In the genomic region with DNA sequence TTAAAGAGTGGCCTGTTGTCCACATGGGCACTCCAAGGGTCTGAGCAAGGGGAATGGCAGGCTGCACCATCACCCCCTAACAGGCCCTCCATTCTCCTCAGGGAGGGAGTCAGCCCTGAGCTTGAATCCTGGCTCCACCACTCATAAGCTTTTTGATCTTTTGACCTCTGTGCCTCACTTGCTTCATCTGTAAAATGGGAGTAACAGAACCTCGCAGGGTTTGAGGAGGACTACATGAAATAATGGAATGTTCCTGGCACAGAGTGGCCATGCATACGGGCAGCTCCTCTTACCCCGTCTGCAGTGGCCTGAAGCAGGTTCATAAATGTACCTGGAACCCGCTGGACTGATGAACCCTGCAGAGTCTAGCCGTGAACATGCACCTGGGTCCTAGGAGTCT, we compare ENCODE assay signal across 20 cellular contexts. TPM values are rescaled to one million over a fixed set of nuclear protein-coding genes. Genes with fewer than 3 reads are reported as not detected.
DNase-seq lines count a peak whose midpoint lies in the region; ATAC-seq, FAIRE-seq and TF ChIP-seq lines count a peak whose summit lies in the region.
"Had no signal": no experiment of that assay in that cellular context is flagged by ENCODE, and none has a peak within 500 bp of the region (broad histone marks: within the 10 kb centered on the region; RNA-seq: fewer than 3 reads in every experiment).

No MANE protein-coding gene starts in this region.

- no peak for FAIRE-seq in HepG2 (lab: Jason Lieb, UNC)
- no peak for FAIRE-seq in K562 (lab: Jason Lieb, UNC)
- FAIRE-seq: A204.1, G401.6, GM12892, H1 had no signal

- H2AFZ ChIP-seq in HepG2 (ENCODE audit: low read length) (no peak overlapping the region), K562 (ENCODE audit: low read depth, low read length) (no peak overlapping the region), osteoblast (ENCODE audit: low read length) (no peak overlapping the region)
- H2AFZ ChIP-seq: GM23248 had no signal

- H3K36me3 ChIP-seq in HepG2 (replicated peaks in 1 of 2; ENCODE audit: control insufficient read depth in 1 of 2, insufficient read depth in 2 of 2, low read length in 2 of 2) (no peaks in the 10 kb centered on the region), right lobe of liver (no peaks in the 10 kb centered on the region), K562 (ENCODE audit: control insufficient read depth, insufficient read depth, low read length) (no peaks in the 10 kb centered on the region), osteoblast (ENCODE audit: insufficient read depth, low read length) (no peaks in the 10 kb centered on the region), breast epithelium (no peaks in the 10 kb centered on the region)

- intact Hi-C loops in HepG2 (cut with micrococcal nuclease; ENCODE audit: unreplicated experiment) (no loop called here), right lobe of liver (cut with DNase I) (no loop called here), K562 (cut with micrococcal nuclease) (no loop called here), breast epithelium (cut with DNase I; ENCODE audit: low total_unique reads) (no loop called here), left cardiac atrium (cut with DNase I) (no loop called here)

- TF ChIP-seq POLR2A in HepG2 (IDR thresholded peaks at IDR 0.05; ENCODE audit: insufficient read depth in 1 of 2, low read depth in 2 of 2, low read length in 2 of 2) (no peak), right lobe of liver (IDR thresholded peaks at IDR 0.05) (no peak), K562 (conservative IDR thresholded peaks at IDR 0.05) (no peak), breast epithelium (IDR thresholded peaks at IDR 0.05) (no peak)

- no peak for TF ChIP-seq EP300 in HepG2 (IDR thresholded peaks at IDR 0.05; ENCODE audit: low read depth in 2 of 2, low read length in 2 of 2)
- TF ChIP-seq EP300 in HepG2 (CRISPR knock-in tag; IDR thresholded peaks at IDR 0.05; ENCODE audit: borderline replicate concordance): no peak
- TF ChIP-seq EP300 in K562 (IDR thresholded peaks at IDR 0.05; ENCODE audit: low read length): no peak

- H3K9me1 ChIP-seq in K562 (ENCODE audit: control insufficient read depth, insufficient read depth, low read length): no peaks in the 10 kb centered on the region

- H3K4me2 ChIP-seq in HepG2 (ENCODE audit: low read depth, low read length) (no peak overlapping the region), K562 (ENCODE audit: insufficient read depth, low read length) (no peak overlapping the region), osteoblast (ENCODE audit: insufficient read depth, low read length) (no peak overlapping the region)

- H3K9me3 ChIP-seq in HepG2 (ENCODE audit: low read length): no peaks in the 10 kb centered on the region
- H3K9me3 ChIP-seq in right lobe of liver: no peaks in the 10 kb centered on the region
- H3K9me3 ChIP-seq in K562 (replicated peaks; ENCODE audit: control insufficient read depth, insufficient read depth, low read depth, low read length): no peaks in the 10 kb centered on the region
- no peaks in the 10 kb centered on the region for H3K9me3 ChIP-seq in osteoblast (ENCODE audit: low read depth, low read length)
- no peaks in the 10 kb centered on the region for H3K9me3 ChIP-seq in breast epithelium
- H3K9me3 ChIP-seq: BLaER1 treated with 17β-estradiol and CSF1 and Interleukin-3, amounts not matched to agents 10 nM and 100 nM had no signal

- TF ChIP-seq CTCF in HepG2 (CRISPR knock-in tag; IDR thresholded peaks at IDR 0.05): no peak
- TF ChIP-seq CTCF in right lobe of liver (IDR thresholded peaks at IDR 0.05): no peak
- TF ChIP-seq CTCF in K562 (IDR thresholded peaks at IDR 0.05 in 2 of 3, conservative IDR thresholded peaks at IDR 0.05 in 1 of 3; ENCODE audit: insufficient read depth in 2 of 3, low read depth in 1 of 3, low read length in 3 of 3): no peak
- no peak for TF ChIP-seq CTCF in osteoblast (IDR thresholded peaks at IDR 0.05; ENCODE audit: extremely low read depth, low read depth, low read length)
- no peak for TF ChIP-seq CTCF in breast epithelium (IDR thresholded peaks at IDR 0.05)

- H3K4me1 ChIP-seq in HepG2 (ENCODE audit: insufficient read depth, low read length) (peaks cover 33% of the 10 kb centered on the region), right lobe of liver (peaks cover 0 to 29% (median 6%) of the 10 kb centered on the region in 4 donors), K562 (replicated peaks in 1 of 2; ENCODE audit: control insufficient read depth in 2 of 2, insufficient read depth in 2 of 2, low read length in 2 of 2) (peaks cover 8 to 25% of the 10 kb centered on the region in 2 experiments), osteoblast (ENCODE audit: insufficient read depth, low read length) (peaks cover 18% of the 10 kb centered on the region), breast epithelium (peaks cover 0 to 4% of the 10 kb centered on the region in 2 donors)

- WGBS in HepG2 (ENCODE audit: low lambda C conversion rate): 44% methylated on average over 5 of the region's 5 CpGs
- WGBS in right lobe of liver (ENCODE audit: insufficient coverage, low coverage, low lambda C conversion rate, missing lambda C conversion rate): 71% methylated on average over 2 of the region's 5 CpGs
- WGBS in K562 (ENCODE audit: insufficient coverage, low coverage, missing lambda C conversion rate): 58% methylated on average over 5 of the region's 5 CpGs

- POLR2A ChIA-PET in HepG2 (lab: Yijun Ruan, JAX) (no interaction called here), K562 (lab: Yijun Ruan, JAX) (interaction anchor here (0.5 to 1.7 kb wide), 5 partner anchors 9 to 1021 kb away, joined by 3 to 5 read pairs (median 4); no protein-coding TSS in a partner anchor)

- H3K79me2 ChIP-seq in HepG2 (ENCODE audit: insufficient read depth, low read length) (no peaks in the 10 kb centered on the region), K562 (ENCODE audit: control insufficient read depth, insufficient read depth, low read length) (no peaks in the 10 kb centered on the region), osteoblast (ENCODE audit: insufficient read depth, low read length) (peaks cover 22% of the 10 kb centered on the region)

- DNase-seq in HepG2 (ENCODE audit: low spot score) (no peak), right lobe of liver (no peak), K562 (ENCODE audit: extremely low read depth in 1 of 4, low spot score in 3 of 4) (no peak), osteoblast (ENCODE audit: insufficient read length, low spot score, missing footprints) (peak; percentile 18), breast epithelium (ENCODE audit: low spot score in 2 of 2) (no peak), left cardiac atrium (no peak)
- DNase-seq: CD4-positive, alpha-beta memory T cell; COR-L47; DMS153; DND-41; GM23248; H7; HCEC 1CT had no signal

- no peak overlapping the region for H3K27ac ChIP-seq in HepG2 (ENCODE audit: extremely low read length, insufficient read depth, low read length)
- no peak overlapping the region for H3K27ac ChIP-seq in right lobe of liver
- H3K27ac ChIP-seq in K562 (ENCODE audit: extremely low read depth, low read depth, low read length): no peak overlapping the region
- H3K27ac ChIP-seq in osteoblast (ENCODE audit: low read depth, low read length): no peak overlapping the region
- no peak overlapping the region for H3K27ac ChIP-seq in breast epithelium
- H3K27ac ChIP-seq: 22Rv1; BLaER1 treated with 17β-estradiol and CSF1 and Interleukin-3, amounts not matched to agents 10 nM and 100 nM; GM23248 had no signal

- TF ChIP-seq RAD21 in HepG2 (CRISPR knock-in tag; IDR thresholded peaks at IDR 0.05) (no peak), K562 (CRISPR knock-in tag; conservative IDR thresholded peaks at IDR 0.05 in 1 of 2, IDR thresholded peaks at IDR 0.05 in 1 of 2) (no peak)

- H3K9ac ChIP-seq in HepG2 (ENCODE audit: insufficient read depth, low read depth, low read length) (no peak overlapping the region), K562 (ENCODE audit: insufficient read depth in 1 of 2, low read depth in 2 of 2, low read length in 2 of 2) (no peak overlapping the region)
- H3K9ac ChIP-seq: BLaER1 treated with 17β-estradiol and CSF1 and Interleukin-3, amounts not matched to agents 10 nM and 100 nM; GM23248 had no signal

- in situ Hi-C loops in HepG2 (cut with HindIII; ENCODE audit: extremely low pct_ligation_motif_present, low pct_unique_long_range_greater_than_20kb) (no loop called here), K562 (cut with MboI) (no loop called here)

- CTCF ChIA-PET in HepG2 (lab: Yijun Ruan, JAX; ENCODE audit: low intra/inter-chr PET ratio, low total read pairs) (no interaction called here), K562 (lab: Yijun Ruan, JAX; ENCODE audit: low intra/inter-chr PET ratio) (no interaction called here)

- ATAC-seq in HepG2 (no peak), right lobe of liver (no peak), K562 (no peak), left cardiac atrium (no peak)

- BruUV-seq in HepG2 (replicated peaks; lab: Mats Ljungman, UMichigan) (no TSS peak), K562 (replicated peaks; lab: Mats Ljungman, UMichigan) (no TSS peak)

- no peaks in the 10 kb centered on the region for H4K20me1 ChIP-seq in HepG2 (ENCODE audit: insufficient read depth, low read length)
- H4K20me1 ChIP-seq in K562 (replicated peaks; ENCODE audit: control insufficient read depth, insufficient read depth, low read length): no peaks in the 10 kb centered on the region; the same call in 1 of the 2 replicates
- H4K20me1 ChIP-seq in osteoblast (ENCODE audit: insufficient read depth, low read length): no peaks in the 10 kb centered on the region

- H3K4me3 ChIP-seq in HepG2 (replicated peaks in 1 of 3; ENCODE audit: insufficient read depth in 1 of 3, low read depth in 2 of 3, low read length in 3 of 3): no peak overlapping the region
- no peak overlapping the region for H3K4me3 ChIP-seq in right lobe of liver
- no peak overlapping the region for H3K4me3 ChIP-seq in K562
- H3K4me3 ChIP-seq in osteoblast (ENCODE audit: insufficient read depth, low read length): no peak overlapping the region
- no peak overlapping the region for H3K4me3 ChIP-seq in breast epithelium
- H3K4me3 ChIP-seq: BLaER1 treated with 17β-estradiol and CSF1 and Interleukin-3, amounts not matched to agents 10 nM and 100 nM; GM23248 had no signal

- no peaks in the 10 kb centered on the region; a peak in 1 of 5 replicates for H3K27me3 ChIP-seq in HepG2 (ENCODE audit: control insufficient read depth in 1 of 2, insufficient read depth in 2 of 2, low read length in 2 of 2)
- H3K27me3 ChIP-seq in right lobe of liver: no peaks in the 10 kb centered on the region
- H3K27me3 ChIP-seq in K562 (ENCODE audit: control insufficient read depth in 2 of 2, insufficient read depth in 2 of 2, low read length in 2 of 2): peaks cover 2 to 13% of the 10 kb centered on the region in 2 experiments; a peak in 2 of 5 replicates
- H3K27me3 ChIP-seq in osteoblast (ENCODE audit: insufficient read depth, low read length): peaks cover 4% of the 10 kb centered on the region
- no peaks in the 10 kb centered on the region for H3K27me3 ChIP-seq in breast epithelium
- H3K27me3 ChIP-seq: BLaER1 treated with 17β-estradiol and CSF1 and Interleukin-3, amounts not matched to agents 10 nM and 100 nM had no signal

RNA-seq across cellular contexts. Expression of gene XKR8, which starts 2.1 kb away (rescaled TPM):
- 2.9 and 5.4 TPM in 2 replicates for total RNA-seq in HepG2 (2016; rRNA removed; fragmentation: Illumina TruSeq; extraction: Trizol)
- 2.0 TPM in 2 replicates for total RNA-seq in HepG2 (2016; cell fraction: cytosol; rRNA removed; fragmentation: Illumina TruSeq; extraction: Trizol; ENCODE audit: low read depth)
- 3.2 and 4.4 TPM in 2 replicates for total RNA-seq in HepG2 (2016; cell fraction: insoluble cytoplasmic fraction; rRNA removed; fragmentation: Illumina TruSeq; extraction: Trizol)
- total RNA-seq in HepG2 (2016; cell fraction: membrane; rRNA removed; fragmentation: Illumina TruSeq; extraction: Trizol): 5.1 and 5.9 TPM in 2 replicates
- total RNA-seq in HepG2 (2016; cell fraction: nucleus; rRNA removed; fragmentation: Illumina TruSeq; extraction: Trizol): 2.9 and 3.8 TPM in 2 replicates
- polyA plus RNA-seq in HepG2 (2011; rRNA removed): 5.7 and 6.3 TPM in 2 replicates
- 5.4 and 7.0 TPM in 2 replicates for polyA plus RNA-seq in HepG2 (2011; cell fraction: cytosol; rRNA removed)
- 3.3 and 4.2 TPM in 2 replicates for polyA plus RNA-seq in HepG2 (2011; cell fraction: nucleus; rRNA removed)
- 2.7 and 3.0 TPM in 2 replicates for polyA plus RNA-seq in HepG2 (2012)
- polyA plus RNA-seq in HepG2 (2016; cell fraction: cytosol; fragmentation: Illumina TruSeq; extraction: Trizol; ENCODE audit: low read depth): 2.5 and 2.9 TPM in 2 replicates
- polyA plus RNA-seq in HepG2 (2016; cell fraction: insoluble cytoplasmic fraction; fragmentation: Illumina TruSeq; extraction: Trizol; ENCODE audit: low read depth): 3.3 and 4.6 TPM in 2 replicates
- 4.7 and 6.0 TPM in 2 replicates for polyA plus RNA-seq in HepG2 (2016; cell fraction: membrane; fragmentation: Illumina TruSeq; extraction: Trizol; ENCODE audit: low read depth)
- polyA plus RNA-seq in HepG2 (2016; cell fraction: nucleus; fragmentation: Illumina TruSeq; extraction: Trizol; ENCODE audit: insufficient read depth, low read depth): 5.7 and 6.4 TPM in 2 replicates
- polyA minus RNA-seq in HepG2 (2011; rRNA and poly(A)+ RNA removed; ENCODE audit: low replicate concordance): 1.3 and 9.2 TPM in 2 replicates
- polyA minus RNA-seq in HepG2 (2011; cell fraction: cytosol; rRNA and poly(A)+ RNA removed): 3.8 and 4.0 TPM in 2 replicates
- 1.4 and 2.2 TPM in 2 replicates for polyA minus RNA-seq in HepG2 (2011; cell fraction: nucleus; rRNA and poly(A)+ RNA removed)
- total RNA-seq in right lobe of liver: 1 to 10 TPM; 5.5 to 8.7 (median 7.1) TPM
- total RNA-seq in K562 (2011; cell fraction: chromatin; rRNA removed; ENCODE audit: low replicate concordance): 1.2 and 2.3 TPM in 2 replicates
- 3.8 and 4.8 TPM in 2 replicates for total RNA-seq in K562 (2011; cell fraction: nucleolus; rRNA removed)
- total RNA-seq in K562 (2011; cell fraction: nucleoplasm; rRNA removed): 2.4 and 2.9 TPM in 2 replicates
- total RNA-seq in K562 (2014; rRNA removed): 0.45 and 0.86 TPM in 2 replicates
- 0.58 and 0.99 TPM in 2 replicates for total RNA-seq in K562 (2014; rRNA removed; fragmentation: Illumina TruSeq; extraction: Trizol)
- total RNA-seq in K562 (2015; rRNA removed; fragmentation: Illumina TruSeq; extraction: Trizol): 1.9 and 2.2 TPM in 2 replicates
- 2.5 and 2.8 TPM in 2 replicates for total RNA-seq in K562 (2021)
- polyA plus RNA-seq in K562 (2011; rRNA removed): 1.8 and 3.1 TPM in 2 replicates
- polyA plus RNA-seq in K562 (2011; cell fraction: cytosol; rRNA removed): 2.7 and 4.9 TPM in 2 replicates
- 2.5 and 2.6 TPM in 2 replicates for polyA plus RNA-seq in K562 (2011; cell fraction: nucleus; rRNA removed)
- 2.1 and 2.9 TPM in 2 replicates for polyA plus RNA-seq in K562 (2012)
- 1.7 and 2.1 TPM in 2 replicates for polyA plus RNA-seq in K562 (2014; fragmentation: Illumina TruSeq; extraction: Trizol)
- under 1 TPM; 0.49 to 0.73 TPM for polyA plus RNA-seq in K562 (2014; fragmentation: Nextera tagmentation; extraction: Ambion mirVana)
- 1.9 and 2.5 TPM in 2 replicates for polyA plus RNA-seq in K562 (2014; rRNA removed)
- polyA minus RNA-seq in K562 (2011; rRNA and poly(A)+ RNA removed): 1.5 and 1.7 TPM in 2 replicates
- 0.95 and 7.0 TPM in 2 replicates for polyA minus RNA-seq in K562 (2011; cell fraction: cytosol; rRNA and poly(A)+ RNA removed)
- polyA minus RNA-seq in K562 (2011; cell fraction: nucleus; rRNA and poly(A)+ RNA removed): 0.67 and 1.2 TPM in 2 replicates
- 9.4 and 12.7 TPM in 2 replicates for total RNA-seq in osteoblast
- 1 to 10 TPM; 4.2 to 6.9 (median 5.6) TPM for total RNA-seq in breast epithelium
- 1 to 10 TPM; 5.4 to 5.7 TPM for total RNA-seq in left cardiac atrium

RNA-seq across cellular contexts. Expression of gene SMPDL3B, which starts 22.9 kb away (rescaled TPM):
- total RNA-seq in HepG2 (2016; rRNA removed; fragmentation: Illumina TruSeq; extraction: Trizol): 0.13 and 0.29 TPM in 2 replicates
- total RNA-seq in HepG2 (2016; cell fraction: cytosol; rRNA removed; fragmentation: Illumina TruSeq; extraction: Trizol; ENCODE audit: low read depth): 0.18 TPM in 1 of 2 replicates, not detected in the other
- total RNA-seq in HepG2 (2016; cell fraction: insoluble cytoplasmic fraction; rRNA removed; fragmentation: Illumina TruSeq; extraction: Trizol): 0.16 and 0.24 TPM in 2 replicates
- 0.10 and 0.19 TPM in 2 replicates for total RNA-seq in HepG2 (2016; cell fraction: membrane; rRNA removed; fragmentation: Illumina TruSeq; extraction: Trizol)
- 0.25 and 0.40 TPM in 2 replicates for total RNA-seq in HepG2 (2016; cell fraction: nucleus; rRNA removed; fragmentation: Illumina TruSeq; extraction: Trizol)
- 0.95 and 1.3 TPM in 2 replicates for polyA plus RNA-seq in HepG2 (2011; rRNA removed)
- 1.0 and 2.1 TPM in 2 replicates for polyA plus RNA-seq in HepG2 (2011; cell fraction: cytosol; rRNA removed)
- polyA plus RNA-seq in HepG2 (2011; cell fraction: nucleus; rRNA removed): 0.39 and 0.57 TPM in 2 replicates
- polyA plus RNA-seq in HepG2 (2012): 0.36 and 0.51 TPM in 2 replicates
- not detected in 2 replicates for polyA plus RNA-seq in HepG2 (2016; cell fraction: cytosol; fragmentation: Illumina TruSeq; extraction: Trizol; ENCODE audit: low read depth)
- polyA plus RNA-seq in HepG2 (2016; cell fraction: insoluble cytoplasmic fraction; fragmentation: Illumina TruSeq; extraction: Trizol; ENCODE audit: low read depth): 0.28 TPM in 1 of 2 replicates, not detected in the other
- not detected in 2 replicates for polyA plus RNA-seq in HepG2 (2016; cell fraction: membrane; fragmentation: Illumina TruSeq; extraction: Trizol; ENCODE audit: low read depth)
- polyA plus RNA-seq in HepG2 (2016; cell fraction: nucleus; fragmentation: Illumina TruSeq; extraction: Trizol; ENCODE audit: insufficient read depth, low read depth): 1.4 TPM in 1 of 2 replicates, not detected in the other
- 0.84 and 9.7 TPM in 2 replicates for polyA minus RNA-seq in HepG2 (2011; rRNA and poly(A)+ RNA removed; ENCODE audit: low replicate concordance)
- polyA minus RNA-seq in HepG2 (2011; cell fraction: cytosol; rRNA and poly(A)+ RNA removed): not detected in 2 replicates
- not detected in 2 replicates for polyA minus RNA-seq in HepG2 (2011; cell fraction: nucleus; rRNA and poly(A)+ RNA removed)
- total RNA-seq in right lobe of liver: 1 to 10 TPM in 1 of 6 experiments, under 1 TPM in 3, not detected in 2; 0.14 to 1.1 (median 0.49) TPM
- total RNA-seq in K562 (2011; cell fraction: chromatin; rRNA removed; ENCODE audit: low replicate concordance): 1.3 and 1.6 TPM in 2 replicates
- total RNA-seq in K562 (2011; cell fraction: nucleolus; rRNA removed): 1.4 and 2.0 TPM in 2 replicates
- total RNA-seq in K562 (2011; cell fraction: nucleoplasm; rRNA removed): 1.1 and 1.6 TPM in 2 replicates
- 0.73 and 0.98 TPM in 2 replicates for total RNA-seq in K562 (2014; rRNA removed)
- total RNA-seq in K562 (2014; rRNA removed; fragmentation: Illumina TruSeq; extraction: Trizol): 0.36 and 0.38 TPM in 2 replicates
- 0.07 and 0.11 TPM in 2 replicates for total RNA-seq in K562 (2015; rRNA removed; fragmentation: Illumina TruSeq; extraction: Trizol)
- 0.74 and 0.98 TPM in 2 replicates for total RNA-seq in K562 (2021)
- polyA plus RNA-seq in K562 (2011; rRNA removed): 0.68 and 1.1 TPM in 2 replicates
- polyA plus RNA-seq in K562 (2011; cell fraction: cytosol; rRNA removed): 1.1 and 2.3 TPM in 2 replicates
- 0.70 and 1.6 TPM in 2 replicates for polyA plus RNA-seq in K562 (2011; cell fraction: nucleus; rRNA removed)
- 0.30 and 1.1 TPM in 2 replicates for polyA plus RNA-seq in K562 (2012)
- 0.71 and 0.97 TPM in 2 replicates for polyA plus RNA-seq in K562 (2014; fragmentation: Illumina TruSeq; extraction: Trizol)
- under 1 TPM; 0.10 to 0.41 TPM for polyA plus RNA-seq in K562 (2014; fragmentation: Nextera tagmentation; extraction: Ambion mirVana)
- polyA plus RNA-seq in K562 (2014; rRNA removed): 1.1 and 1.2 TPM in 2 replicates
- polyA minus RNA-seq in K562 (2011; rRNA and poly(A)+ RNA removed): 0.53 and 0.54 TPM in 2 replicates
- 0.48 TPM in 1 of 2 replicates, not detected in the other for polyA minus RNA-seq in K562 (2011; cell fraction: cytosol; rRNA and poly(A)+ RNA removed)
- 0.27 and 0.56 TPM in 2 replicates for polyA minus RNA-seq in K562 (2011; cell fraction: nucleus; rRNA and poly(A)+ RNA removed)
- total RNA-seq in osteoblast: under 0.01 TPM in 1 of 2 replicates, not detected in the other
- 10 to 100 TPM in 2 of 3 donors, not detected in 1; 13.8 to 14.9 TPM for total RNA-seq in breast epithelium
- total RNA-seq in left cardiac atrium: under 1 TPM; 0.29 to 0.73 TPM
- total RNA-seq: B cell; CD4-positive, alpha-beta memory T cell; GM23248 had no signal
- polyA plus RNA-seq: CD4-positive, alpha-beta memory T cell; GM23248 had no signal

RNA-seq across cellular contexts. Expression of gene RPA2, which starts 43.3 kb away (rescaled TPM):
- 43.4 and 60.0 TPM in 2 replicates for total RNA-seq in HepG2 (2016; rRNA removed; fragmentation: Illumina TruSeq; extraction: Trizol)
- total RNA-seq in HepG2 (2016; cell fraction: cytosol; rRNA removed; fragmentation: Illumina TruSeq; extraction: Trizol; ENCODE audit: low read depth): 10.3 and 13.5 TPM in 2 replicates
- 41.1 and 61.2 TPM in 2 replicates for total RNA-seq in HepG2 (2016; cell fraction: insoluble cytoplasmic fraction; rRNA removed; fragmentation: Illumina TruSeq; extraction: Trizol)
- total RNA-seq in HepG2 (2016; cell fraction: membrane; rRNA removed; fragmentation: Illumina TruSeq; extraction: Trizol): 19.9 and 22.1 TPM in 2 replicates
- total RNA-seq in HepG2 (2016; cell fraction: nucleus; rRNA removed; fragmentation: Illumina TruSeq; extraction: Trizol): 14.7 and 16.3 TPM in 2 replicates
- polyA plus RNA-seq in HepG2 (2011; rRNA removed): 19.0 and 21.4 TPM in 2 replicates
- polyA plus RNA-seq in HepG2 (2011; cell fraction: cytosol; rRNA removed): 13.6 and 14.6 TPM in 2 replicates
- polyA plus RNA-seq in HepG2 (2011; cell fraction: nucleus; rRNA removed): 5.7 and 8.3 TPM in 2 replicates
- 13.4 and 17.0 TPM in 2 replicates for polyA plus RNA-seq in HepG2 (2012)
- 9.1 and 10.3 TPM in 2 replicates for polyA plus RNA-seq in HepG2 (2016; cell fraction: cytosol; fragmentation: Illumina TruSeq; extraction: Trizol; ENCODE audit: low read depth)
- polyA plus RNA-seq in HepG2 (2016; cell fraction: insoluble cytoplasmic fraction; fragmentation: Illumina TruSeq; extraction: Trizol; ENCODE audit: low read depth): 54.6 and 55.8 TPM in 2 replicates
- polyA plus RNA-seq in HepG2 (2016; cell fraction: membrane; fragmentation: Illumina TruSeq; extraction: Trizol; ENCODE audit: low read depth): 13.0 and 14.5 TPM in 2 replicates
- polyA plus RNA-seq in HepG2 (2016; cell fraction: nucleus; fragmentation: Illumina TruSeq; extraction: Trizol; ENCODE audit: insufficient read depth, low read depth): 20.7 and 24.5 TPM in 2 replicates
- 10.2 and 36.1 TPM in 2 replicates for polyA minus RNA-seq in HepG2 (2011; rRNA and poly(A)+ RNA removed; ENCODE audit: low replicate concordance)
- 7.2 and 9.5 TPM in 2 replicates for polyA minus RNA-seq in HepG2 (2011; cell fraction: cytosol; rRNA and poly(A)+ RNA removed)
- polyA minus RNA-seq in HepG2 (2011; cell fraction: nucleus; rRNA and poly(A)+ RNA removed): 2.7 and 4.2 TPM in 2 replicates
- 10 to 100 TPM in 5 of 6 experiments, 1 to 10 TPM in 1; 10.0 to 17.6 (median 11.8) TPM for total RNA-seq in right lobe of liver
- total RNA-seq in K562 (2011; cell fraction: chromatin; rRNA removed; ENCODE audit: low replicate concordance): 37.6 and 39.9 TPM in 2 replicates
- total RNA-seq in K562 (2011; cell fraction: nucleolus; rRNA removed): 42.4 and 43.4 TPM in 2 replicates
- total RNA-seq in K562 (2011; cell fraction: nucleoplasm; rRNA removed): 47.2 and 54.0 TPM in 2 replicates
- total RNA-seq in K562 (2014; rRNA removed): 177 and 243 TPM in 2 replicates
- 150 and 169 TPM in 2 replicates for total RNA-seq in K562 (2014; rRNA removed; fragmentation: Illumina TruSeq; extraction: Trizol)
- total RNA-seq in K562 (2015; rRNA removed; fragmentation: Illumina TruSeq; extraction: Trizol): 136 and 144 TPM in 2 replicates
- total RNA-seq in K562 (2021): 119 and 121 TPM in 2 replicates
- 177 and 222 TPM in 2 replicates for polyA plus RNA-seq in K562 (2011; rRNA removed)
- polyA plus RNA-seq in K562 (2011; cell fraction: cytosol; rRNA removed): 110 and 113 TPM in 2 replicates
- 85.8 and 86.7 TPM in 2 replicates for polyA plus RNA-seq in K562 (2011; cell fraction: nucleus; rRNA removed)
- polyA plus RNA-seq in K562 (2012): 103 and 129 TPM in 2 replicates
- 198 and 207 TPM in 2 replicates for polyA plus RNA-seq in K562 (2014; fragmentation: Illumina TruSeq; extraction: Trizol)
- 100 to 1,000 TPM; 260 to 516 TPM for polyA plus RNA-seq in K562 (2014; fragmentation: Nextera tagmentation; extraction: Ambion mirVana)
- 265 and 295 TPM in 2 replicates for polyA plus RNA-seq in K562 (2014; rRNA removed)
- 69.4 and 70.6 TPM in 2 replicates for polyA minus RNA-seq in K562 (2011; rRNA and poly(A)+ RNA removed)
- polyA minus RNA-seq in K562 (2011; cell fraction: cytosol; rRNA and poly(A)+ RNA removed): 40.0 and 42.4 TPM in 2 replicates
- polyA minus RNA-seq in K562 (2011; cell fraction: nucleus; rRNA and poly(A)+ RNA removed): 18.3 and 27.1 TPM in 2 replicates
- 20.6 and 49.8 TPM in 2 replicates for total RNA-seq in osteoblast
- total RNA-seq in breast epithelium: 10 to 100 TPM; 35.8 to 42.3 (median 39.0) TPM
- 10 to 100 TPM; 25.2 to 29.9 TPM for total RNA-seq in left cardiac atrium

Comparison
In these comparisons a context has a peak if more than half of its experiments do, and no peak if none do; other contexts are left out.
1. Of the 241 proteins assayed by ChIP-seq in both HepG2 and K562: peak only in HepG2: none; only in K562: ADNP, ESRRA, HDAC2 and KDM1A; in both: CHD4; in neither: 236.